ENCODE assay signal across 27 cellular contexts in the genomic region with DNA sequence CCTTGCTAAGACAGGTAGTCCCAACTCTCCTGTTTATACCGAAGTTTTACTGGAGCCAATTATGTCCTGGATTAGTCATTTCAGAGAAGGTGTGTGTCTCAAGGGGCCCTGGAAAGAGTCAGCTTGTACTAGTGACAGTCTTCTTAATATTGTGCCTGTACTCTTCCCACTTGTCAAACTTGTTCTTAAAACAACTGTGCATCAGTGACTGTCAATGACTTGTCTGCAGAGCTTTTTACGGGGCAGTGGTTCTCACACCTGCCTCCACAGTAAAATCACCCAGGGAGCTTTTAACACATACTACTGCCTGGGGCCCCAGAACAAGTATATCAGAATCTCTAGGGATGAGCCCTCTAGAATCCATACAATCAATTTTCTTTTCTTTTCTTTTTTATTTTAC. TPM values are rescaled to one million over a fixed set of nuclear protein-coding genes. Genes with fewer than 3 reads are reported as not detected.
"Had no signal": no experiment of that assay in that cellular context is flagged by ENCODE, and none has a peak within 500 bp of the region (broad histone marks: within the 10 kb centered on the region; RNA-seq: fewer than 3 reads in every experiment).

No MANE protein-coding gene starts in this region.

- H3K4me3 ChIP-seq: K562 had no signal

- DNase-seq: Kasumi-1, MV-4-11, NCI-H1048, NCI-H1105, NCI-H1417, NCI-H1436 treated with DMSO at 0.1 percent for 48 hours, NCI-H1694, NCI-H187 treated with DMSO at 0.1 percent for 48 hours, NCI-H2029 treated with DMSO at 0.1 percent for 48 hours, NCI-H2171, NCI-H226, NCI-H446, NCI-H510A, NCI-H524 treated with DMSO at 0.1 percent for 48 hours, NCI-H69, NCI-H774, SHP77, SK-N-SH, SW 1271 had no signal

- H3K27ac ChIP-seq: HL-60, KMS-11, RWPE1 had no signal

- H3K9me3 ChIP-seq: SK-N-SH had no signal

- ATAC-seq: K562, Panc1 had no signal

RNA-seq across cellular contexts. Expression of a gene that starts 28.4 kb away (rescaled TPM):
- total RNA-seq: K562, MCF 10A, SK-MEL-5 had no signal
- polyA plus RNA-seq: IgD-negative memory B cell, K562, SK-N-SH had no signal
